ENCODE assay signal across 2 cellular contexts in genomic region chr16:86499889-86500707, GRCh38.
TF ChIP-seq lines count a peak whose summit lies in the region.

No MANE protein-coding gene starts in this region.

TF ChIP-seq in IMR-90, 13 proteins besides CTCF, POLR2A, EP300 and RAD21:
- TF ChIP-seq NFE2L2 (IDR thresholded peaks at IDR 0.05; ENCODE audit: low read depth, low read length) (no peak), ELK1 (IDR thresholded peaks at IDR 0.05; ENCODE audit: borderline replicate concordance, low read depth, low read length) (no peak), MAZ (IDR thresholded peaks at IDR 0.05; ENCODE audit: borderline replicate concordance, low read depth, low read length) (no peak; the same call in 1 of the 2 replicates), RFX5 (IDR thresholded peaks at IDR 0.05; ENCODE audit: low read depth, low read length) (no peak), CHD1 (IDR thresholded peaks at IDR 0.05; ENCODE audit: low read depth, low read length) (no peak), CEBPB (IDR thresholded peaks at IDR 0.05; ENCODE audit: low read depth, low read length) (no peak), USF2 (IDR thresholded peaks at IDR 0.05; ENCODE audit: low read depth, low read length) (no peak), RCOR1 (IDR thresholded peaks at IDR 0.05; ENCODE audit: insufficient replicate concordance, low read length) (no peak), SMC3 (IDR thresholded peaks at IDR 0.05; ENCODE audit: low read depth, low read length) (no peak), MXI1 (IDR thresholded peaks at IDR 0.05; ENCODE audit: borderline replicate concordance, low read depth, low read length) (no peak), BHLHE40 (IDR thresholded peaks at IDR 0.05; ENCODE audit: low read depth, low read length) (no peak), FOS (IDR thresholded peaks at IDR 0.05; ENCODE audit: low read depth, low read length) (no peak), MAFK (IDR thresholded peaks at IDR 0.05; ENCODE audit: low read depth, low read length) (no peak)

TF ChIP-seq in HepG2, 621 proteins besides CTCF, POLR2A, EP300 and RAD21:
- TF ChIP-seq HOXA9 (CRISPR knock-in tag; IDR thresholded peaks at IDR 0.05; ENCODE audit: borderline replicate concordance) (no peak), CEBPB (IDR thresholded peaks at IDR 0.05; ENCODE audit: borderline replicate concordance, low read depth, low read length) (no peak), SOX6 (IDR thresholded peaks at IDR 0.05) (no peak), SOX6 (CRISPR knock-in tag; IDR thresholded peaks at IDR 0.05) (no peak), FOXM1 (CRISPR knock-in tag; IDR thresholded peaks at IDR 0.05) (no peak), ZNF841 (CRISPR knock-in tag; IDR thresholded peaks at IDR 0.05; ENCODE audit: borderline replicate concordance) (no peak), HNF4A (CRISPR knock-in tag; IDR thresholded peaks at IDR 0.05) (no peak)
TF ChIP-seq in HepG2: peak in this region for 0.
